Comparison of ENCODE assay signal across 1 cellular context in genomic region chr4:119000400-119000799, GRCh38.
A peak's percentile ranks its signal among the peaks of the same experiment; 100 is the strongest.
TF ChIP-seq lines count a peak whose summit lies in the region.

No MANE protein-coding gene starts in this region.

TF ChIP-seq in SK-N-SH treated with all-trans-retinoic acid at 6 μM for 48 hours, 23 proteins besides CTCF, POLR2A, EP300 and RAD21 (continued from another document):
- TF ChIP-seq TSHZ2 (CRISPR knock-in tag; IDR thresholded peaks at IDR 0.05) (no peak), CREB5 (CRISPR knock-in tag; IDR thresholded peaks at IDR 0.05; ENCODE audit: low read depth) (no peak), BACH2 (CRISPR knock-in tag; IDR thresholded peaks at IDR 0.05; ENCODE audit: borderline replicate concordance) (no peak), ZFP30 (CRISPR knock-in tag; IDR thresholded peaks at IDR 0.05) (no peak), PPARA (CRISPR knock-in tag; IDR thresholded peaks at IDR 0.05; ENCODE audit: borderline replicate concordance) (no peak), ZNF70 (CRISPR knock-in tag; IDR thresholded peaks at IDR 0.05) (peak; percentile 82), ZFP3 (CRISPR knock-in tag; IDR thresholded peaks at IDR 0.05) (no peak), SNAI2 (CRISPR knock-in tag; IDR thresholded peaks at IDR 0.05) (no peak)
TF ChIP-seq in SK-N-SH treated with all-trans-retinoic acid at 6 μM for 48 hours: peak in this region for 1.
